In the genomic region with DNA sequence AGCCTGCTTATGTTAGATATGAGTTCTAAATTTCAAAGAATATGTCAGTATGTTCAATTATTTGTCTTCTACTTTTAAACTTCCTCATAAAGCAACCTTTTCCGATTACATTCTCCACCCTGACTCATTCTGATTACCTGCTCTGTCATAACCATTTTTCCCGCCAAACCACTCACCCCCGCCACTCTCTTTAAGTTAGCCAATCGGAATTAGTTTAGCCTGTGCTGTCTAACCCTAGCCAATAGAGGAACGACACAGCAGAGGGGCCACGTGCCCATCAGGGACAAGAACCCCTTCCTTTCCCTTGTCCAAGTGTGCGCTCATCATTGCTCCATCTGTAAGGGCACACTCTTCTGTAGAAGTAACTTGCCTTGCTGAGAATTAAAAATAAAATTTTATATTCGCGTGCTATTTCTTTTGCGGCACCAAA, we compare ENCODE assay signal across 15 cellular contexts.
DNase-seq lines count a peak whose midpoint lies in the region; ATAC-seq and TF ChIP-seq lines count a peak whose summit lies in the region.
"Had no signal": no experiment of that assay in that cellular context is flagged by ENCODE, and none has a peak within 500 bp of the region (broad histone marks: within the 10 kb centered on the region; RNA-seq: fewer than 3 reads in every experiment).

No MANE protein-coding gene starts in this region.

- no peaks in the 10 kb centered on the region for H3K4me1 ChIP-seq in right cardiac atrium (ENCODE audit: control insufficient read depth, insufficient read depth, low read length)

- H3K9me3 Mint-ChIP-seq in activated CD4-positive, alpha-beta memory T cell treated with anti-CD3 and anti-CD28 coated beads for 36 hours, result no peaks in the 10 kb centered on the region
- H3K9me3 Mint-ChIP-seq in activated CD4-positive, alpha-beta memory T cell treated with anti-CD3 and anti-CD28 coated beads, Interleukin-2, amount 10 ng/mL, durations not matched to agents 7 days and 5 days, result no peaks in the 10 kb centered on the region
- H3K9me3 Mint-ChIP-seq in chondrocyte (ENCODE audit: low read depth) (peaks cover 4% of the 10 kb centered on the region), progenitor cell of endocrine pancreas (ENCODE audit: low read depth) (no peaks in the 10 kb centered on the region)
- H3K9me3 Mint-ChIP-seq: memory B cell; T-helper 2 cell treated with Interferon-gamma antibody and Interleukin-4, amounts not matched to agents 5 μg/mL and 100 μg/mL, for 36 hours had no signal

- POLR2A ChIA-PET in activated CD4-positive, alpha-beta memory T cell treated with anti-CD3 and anti-CD28 coated beads for 36 hours (lab: Charles Lee), result no interaction called here
- POLR2A ChIA-PET in activated CD4-positive, alpha-beta memory T cell treated with anti-CD3 and anti-CD28 coated beads, Interleukin-2, amount 10 ng/mL, durations not matched to agents 7 days and 5 days (lab: Charles Lee), result no interaction called here

- intact Hi-C loops in activated CD4-positive, alpha-beta memory T cell treated with anti-CD3 and anti-CD28 coated beads for 36 hours (cut with micrococcal nuclease), result loop anchor here (2.0 to 10.0 kb wide), 3 partner anchors 29 to 295 kb away; partner anchors contain the start of gene PIK3CG
- intact Hi-C loops in right cardiac atrium (cut with DNase I), result no loop called here

- no peak overlapping the region for H3K4me3 ChIP-seq in right cardiac atrium (ENCODE audit: low read length)
- H3K4me3 ChIP-seq: tibial artery had no signal

- H3K9me3 ChIP-seq in right cardiac atrium (ENCODE audit: control insufficient read depth, low read length), result no peaks in the 10 kb centered on the region
- H3K9me3 ChIP-seq: tibial artery had no signal

- H3K4me3 Mint-ChIP-seq in activated CD4-positive, alpha-beta memory T cell treated with anti-CD3 and anti-CD28 coated beads for 36 hours, result no peak overlapping the region
- no peak overlapping the region for H3K4me3 Mint-ChIP-seq in activated CD4-positive, alpha-beta memory T cell treated with anti-CD3 and anti-CD28 coated beads, Interleukin-2, amount 10 ng/mL, durations not matched to agents 7 days and 5 days
- no peak overlapping the region for H3K4me3 Mint-ChIP-seq in chondrocyte (ENCODE audit: unreplicated experiment)
- H3K4me3 Mint-ChIP-seq in progenitor cell of endocrine pancreas (ENCODE audit: low read depth), result no peak overlapping the region
- H3K4me3 Mint-ChIP-seq: CD4-positive, CD25-positive, alpha-beta regulatory T cell; memory B cell; T-helper 2 cell treated with Interferon-gamma antibody and Interleukin-4, amounts not matched to agents 5 μg/mL and 100 μg/mL, for 36 hours had no signal

- H3K27me3 ChIP-seq in right cardiac atrium (ENCODE audit: control insufficient read depth, insufficient read depth), result no peaks in the 10 kb centered on the region
- H3K27me3 ChIP-seq: tibial artery had no signal

- no peak for TF ChIP-seq CTCF in chondrocyte (IDR thresholded peaks at IDR 0.05)
- TF ChIP-seq CTCF in progenitor cell of endocrine pancreas (IDR thresholded peaks at IDR 0.05; ENCODE audit: unreplicated experiment), result no peak

- ATAC-seq in right cardiac atrium, result no peak

- peaks cover 2% of the 10 kb centered on the region for H3K36me3 Mint-ChIP-seq in activated CD4-positive, alpha-beta memory T cell treated with anti-CD3 and anti-CD28 coated beads for 36 hours
- peaks cover 2% of the 10 kb centered on the region for H3K36me3 Mint-ChIP-seq in activated CD4-positive, alpha-beta memory T cell treated with anti-CD3 and anti-CD28 coated beads, Interleukin-2, amount 10 ng/mL, durations not matched to agents 7 days and 5 days (ENCODE audit: low read depth)
- H3K36me3 Mint-ChIP-seq in chondrocyte (ENCODE audit: low read depth) (peaks cover 3% of the 10 kb centered on the region), progenitor cell of endocrine pancreas (ENCODE audit: insufficient read depth) (no peaks in the 10 kb centered on the region)
- H3K36me3 Mint-ChIP-seq: CD4-positive, CD25-positive, alpha-beta regulatory T cell; memory B cell had no signal

- H3K27ac ChIP-seq in right cardiac atrium (ENCODE audit: low read length), result no peak overlapping the region
- H3K27ac ChIP-seq: tibial artery had no signal

- WGBS in right cardiac atrium, result 91% methylated on average over 10 of the region's 10 CpGs

- peaks cover 11% of the 10 kb centered on the region for H3K27me3 Mint-ChIP-seq in activated CD4-positive, alpha-beta memory T cell treated with anti-CD3 and anti-CD28 coated beads for 36 hours
- no peaks in the 10 kb centered on the region for H3K27me3 Mint-ChIP-seq in activated CD4-positive, alpha-beta memory T cell treated with anti-CD3 and anti-CD28 coated beads, Interleukin-2, amount 10 ng/mL, durations not matched to agents 7 days and 5 days
- H3K27me3 Mint-ChIP-seq in chondrocyte (ENCODE audit: low read depth) (no peaks in the 10 kb centered on the region), progenitor cell of endocrine pancreas (peaks cover 10% of the 10 kb centered on the region)
- H3K27me3 Mint-ChIP-seq: CD4-positive, CD25-positive, alpha-beta regulatory T cell had no signal

- H3K4me1 Mint-ChIP-seq in activated CD4-positive, alpha-beta memory T cell treated with anti-CD3 and anti-CD28 coated beads for 36 hours (ENCODE audit: low read depth), result peaks cover 14% of the 10 kb centered on the region
- peaks cover 6% of the 10 kb centered on the region for H3K4me1 Mint-ChIP-seq in activated CD4-positive, alpha-beta memory T cell treated with anti-CD3 and anti-CD28 coated beads, Interleukin-2, amount 10 ng/mL, durations not matched to agents 7 days and 5 days
- H3K4me1 Mint-ChIP-seq in chondrocyte (ENCODE audit: low read depth), result peaks cover 23% of the 10 kb centered on the region
- H3K4me1 Mint-ChIP-seq in progenitor cell of endocrine pancreas (ENCODE audit: low read depth), result peaks cover 14% of the 10 kb centered on the region
- H3K4me1 Mint-ChIP-seq: memory B cell had no signal

- DNase-seq in activated CD4-positive, alpha-beta memory T cell treated with anti-CD3 and anti-CD28 coated beads for 36 hours, result peak; percentile 19
- DNase-seq in activated CD4-positive, alpha-beta memory T cell treated with anti-CD3 and anti-CD28 coated beads, Interleukin-2, amount 10 ng/mL, durations not matched to agents 7 days and 5 days, result no peak
- DNase-seq in NCI-H69 (lab: John Stamatoyannopoulos, UW), result peak; percentile 50
- no peak for DNase-seq in chondrocyte (ENCODE audit: low spot score)
- DNase-seq in progenitor cell of endocrine pancreas (ENCODE audit: low spot score, unreplicated experiment), result no peak
- DNase-seq in MV-4-11 (lab: John Stamatoyannopoulos, UW), result no peak
- DNase-seq in GDM1 (lab: John Stamatoyannopoulos, UW), result no peak
- no peak for DNase-seq in right cardiac atrium
- DNase-seq: CD4-positive, CD25-positive, alpha-beta regulatory T cell; occipital lobe; stimulated activated CD4-positive, alpha-beta T cell treated with anti-CD3 and anti-CD28 coated beads, Interleukin-4, amount 100 ng/mL, for 1 hour; stimulated activated CD8-positive, alpha-beta memory T cell treated with anti-CD3 and anti-CD28 coated beads, Interleukin-4, amount 100 ng/mL, for 48 hours; tibial artery had no signal

- CTCF ChIA-PET in activated CD4-positive, alpha-beta memory T cell treated with anti-CD3 and anti-CD28 coated beads for 36 hours (lab: Charles Lee), result interaction anchor here (0.8 kb wide), 1 partner anchor 223 kb away, joined by 3 read pairs; no protein-coding TSS in a partner anchor
- CTCF ChIA-PET in activated CD4-positive, alpha-beta memory T cell treated with anti-CD3 and anti-CD28 coated beads, Interleukin-2, amount 10 ng/mL, durations not matched to agents 7 days and 5 days (lab: Charles Lee), result no interaction called here

- peak overlapping the region; percentile 79 for H3K27ac Mint-ChIP-seq in activated CD4-positive, alpha-beta memory T cell treated with anti-CD3 and anti-CD28 coated beads for 36 hours
- no peak overlapping the region for H3K27ac Mint-ChIP-seq in activated CD4-positive, alpha-beta memory T cell treated with anti-CD3 and anti-CD28 coated beads, Interleukin-2, amount 10 ng/mL, durations not matched to agents 7 days and 5 days
- H3K27ac Mint-ChIP-seq in chondrocyte (ENCODE audit: unreplicated experiment), result peak overlapping the region; percentile 96
- H3K27ac Mint-ChIP-seq in progenitor cell of endocrine pancreas, result peak overlapping the region; percentile 97
- H3K27ac Mint-ChIP-seq: CD4-positive, CD25-positive, alpha-beta regulatory T cell; memory B cell; T-helper 2 cell treated with Interferon-gamma antibody and Interleukin-4, amounts not matched to agents 5 μg/mL and 100 μg/mL, for 36 hours had no signal

Comparison
In these comparisons a context has a peak if more than half of its experiments do, and no peak if none do; other contexts are left out.
1. DNase-seq: peak in activated CD4-positive, alpha-beta memory T cell treated with anti-CD3 and anti-CD28 coated beads for 36 hours (single experiment) and NCI-H69 (single experiment); none in activated CD4-positive, alpha-beta memory T cell treated with anti-CD3 and anti-CD28 coated beads, Interleukin-2, amount 10 ng/mL, durations not matched to agents 7 days and 5 days (single experiment), chondrocyte (single experiment), progenitor cell of endocrine pancreas (single experiment), MV-4-11 (single experiment), GDM1 (single experiment) and right cardiac atrium (0 of 3).